ENCODE assay signal across 9 cellular contexts in the genomic region with DNA sequence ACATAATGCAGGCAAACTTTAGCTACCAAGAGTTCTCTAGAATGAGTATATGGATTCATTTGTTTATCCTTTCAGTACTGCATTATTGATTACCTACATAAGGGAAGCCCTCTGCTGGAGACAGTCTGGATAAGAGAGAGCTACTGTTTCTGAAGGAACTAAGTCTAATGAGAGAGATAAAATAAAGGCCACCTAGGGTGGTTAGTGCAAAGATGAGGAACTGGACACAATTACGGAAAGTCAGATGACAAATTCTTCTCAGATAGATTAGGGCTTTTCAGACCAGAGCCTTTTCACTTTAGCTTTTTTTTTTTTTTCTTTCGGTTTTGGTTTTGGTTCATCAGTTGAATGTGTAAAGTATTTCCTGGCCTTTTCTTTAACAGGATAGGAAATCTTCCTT.
A peak's percentile ranks its signal among the peaks of the same experiment; 100 is the strongest.
DNase-seq lines count a peak whose midpoint lies in the region; ATAC-seq and TF ChIP-seq lines count a peak whose summit lies in the region.
"Had no signal": no experiment of that assay in that cellular context is flagged by ENCODE, and none has a peak within 500 bp of the region (broad histone marks: within the 10 kb centered on the region; RNA-seq: fewer than 3 reads in every experiment).

No MANE protein-coding gene starts in this region.

- H3K4me3 ChIP-seq in tibial artery, result no peak overlapping the region

- H3K9me3 Mint-ChIP-seq in activated naive CD8-positive, alpha-beta T cell treated with anti-CD3 and anti-CD28 coated beads, Interleukin-2, amount 50 U/mL, for 24 hours, result no peaks in the 10 kb centered on the region

- intact Hi-C loops in tibial artery (cut with DNase I; ENCODE audit: low total_unique reads), result no loop called here

- H3K27me3 ChIP-seq in tibial artery, result no peaks in the 10 kb centered on the region

- no peaks in the 10 kb centered on the region for H3K9me3 ChIP-seq in tibial artery

- H3K27me3 Mint-ChIP-seq in activated naive CD8-positive, alpha-beta T cell treated with anti-CD3 and anti-CD28 coated beads, Interleukin-2, amount 50 U/mL, for 24 hours, result no peaks in the 10 kb centered on the region

- no peak for TF ChIP-seq CTCF in GM10266 (IDR thresholded peaks at IDR 0.05; ENCODE audit: control insufficient read depth, insufficient read depth, low read depth, missing control alignments)
- TF ChIP-seq CTCF in tibial artery (IDR thresholded peaks at IDR 0.05), result no peak

- ATAC-seq in GM19455 (IDR thresholded peaks at IDR 0.05; ENCODE audit: unreplicated experiment) (peak; percentile 79), HG03175 (IDR thresholded peaks at IDR 0.05; ENCODE audit: unreplicated experiment) (peak; percentile 77)
- ATAC-seq in activated naive CD8-positive, alpha-beta T cell treated with anti-CD3 and anti-CD28 coated beads, Interleukin-2, amount 50 U/mL, for 24 hours, result no peak

- no peaks in the 10 kb centered on the region for H3K4me1 ChIP-seq in tibial artery

- H3K36me3 ChIP-seq in tibial artery, result no peaks in the 10 kb centered on the region

- DNase-seq in GM10266 (ENCODE audit: extremely low spot score) (peak; percentile 10), putamen (ENCODE audit: low spot score) (no peak), superior temporal gyrus (ENCODE audit: extremely low spot score) (no peak), NCI-H1417 treated with DMSO at 0.1 percent for 48 hours (lab: John Stamatoyannopoulos, UW) (no peak), tibial artery (no peak)
- DNase-seq in activated naive CD8-positive, alpha-beta T cell treated with anti-CD3 and anti-CD28 coated beads, Interleukin-2, amount 50 U/mL, for 24 hours, result no peak
- DNase-seq: stimulated activated CD4-positive, alpha-beta T cell treated with anti-CD3 and anti-CD28 coated beads, Interleukin-2, amount 100 ng/mL, for 48 hours had no signal

- H3K27ac Mint-ChIP-seq in activated naive CD8-positive, alpha-beta T cell treated with anti-CD3 and anti-CD28 coated beads, Interleukin-2, amount 50 U/mL, for 24 hours, result no peak overlapping the region

- peak overlapping the region; percentile 4 for H3K4me3 Mint-ChIP-seq in activated naive CD8-positive, alpha-beta T cell treated with anti-CD3 and anti-CD28 coated beads, Interleukin-2, amount 50 U/mL, for 24 hours

- H3K4me1 Mint-ChIP-seq in activated naive CD8-positive, alpha-beta T cell treated with anti-CD3 and anti-CD28 coated beads, Interleukin-2, amount 50 U/mL, for 24 hours, result peaks cover 9% of the 10 kb centered on the region

- no peak overlapping the region for H3K27ac ChIP-seq in tibial artery

- H3K36me3 Mint-ChIP-seq in activated naive CD8-positive, alpha-beta T cell treated with anti-CD3 and anti-CD28 coated beads, Interleukin-2, amount 50 U/mL, for 24 hours (ENCODE audit: low read depth), result no peaks in the 10 kb centered on the region
